Comparison of ENCODE assay signal across 12 cellular contexts in genomic region chr15:92429378-92430066, GRCh38. TPM values are rescaled to one million over a fixed set of nuclear protein-coding genes. Genes with fewer than 3 reads are reported as not detected.
A peak's percentile ranks its signal among the peaks of the same experiment; 100 is the strongest.
DNase-seq lines count a peak whose midpoint lies in the region; ATAC-seq, FAIRE-seq and TF ChIP-seq lines count a peak whose summit lies in the region.
"Had no signal": no experiment of that assay in that cellular context is flagged by ENCODE, and none has a peak within 500 bp of the region (broad histone marks: within the 10 kb centered on the region; RNA-seq: fewer than 3 reads in every experiment).

No MANE protein-coding gene starts in this region.

- FAIRE-seq in pancreas (lab: Jason Lieb, UNC) = no peak
- FAIRE-seq: colon had no signal

- TF ChIP-seq CTCF in AG04449 (IDR thresholded peaks at IDR 0.05; ENCODE audit: insufficient read depth, low read length, missing control alignments) (no peak), pancreas (IDR thresholded peaks at IDR 0.05) (no peak)

- no peak overlapping the region for H3K9ac ChIP-seq in SK-N-MC (ENCODE audit: insufficient read length)

- in situ Hi-C loops in HAP-1 (cut with MboI; ENCODE audit: low sequenced_read_pairs) = no loop called here
- in situ Hi-C loops in KBM-7 (cut with MboI; ENCODE audit: low pct_unique_long_range_greater_than_20kb, low sequenced_read_pairs) = no loop called here

- H3K4me1 Mint-ChIP-seq in activated CD8-positive, alpha-beta memory T cell treated with anti-CD3 and anti-CD28 coated beads, Interleukin-2, amount 10 ng/mL, durations not matched to agents 7 days and 5 days = no peaks in the 10 kb centered on the region

- H3K36me3 ChIP-seq in HAP-1 (replicated peaks) (peaks cover 6% of the 10 kb centered on the region; the same call in 1 of the 2 replicates), SK-N-MC (ENCODE audit: insufficient read depth, low read length) (no peaks in the 10 kb centered on the region), pancreas (no peaks in the 10 kb centered on the region)

- H3K4me1 ChIP-seq in HAP-1 = peaks cover 19% of the 10 kb centered on the region
- no peaks in the 10 kb centered on the region for H3K4me1 ChIP-seq in pancreas

- no peak for ATAC-seq in activated CD8-positive, alpha-beta memory T cell treated with anti-CD3 and anti-CD28 coated beads, Interleukin-2, amount 10 ng/mL, durations not matched to agents 7 days and 5 days
- ATAC-seq in pancreas = no peak

- peaks cover 25% of the 10 kb centered on the region for H3K27me3 Mint-ChIP-seq in activated CD8-positive, alpha-beta memory T cell treated with anti-CD3 and anti-CD28 coated beads, Interleukin-2, amount 10 ng/mL, durations not matched to agents 7 days and 5 days

- no peaks in the 10 kb centered on the region for H3K9me3 Mint-ChIP-seq in activated CD8-positive, alpha-beta memory T cell treated with anti-CD3 and anti-CD28 coated beads, Interleukin-2, amount 10 ng/mL, durations not matched to agents 7 days and 5 days (ENCODE audit: low read depth)
- H3K9me3 Mint-ChIP-seq: activated CD4-positive, alpha-beta memory T cell treated with anti-CD3 and anti-CD28 coated beads for 36 hours had no signal

- no peak overlapping the region for H3K27ac ChIP-seq in SK-N-MC
- H3K27ac ChIP-seq in pancreas = no peak overlapping the region

- 36 to 45% methylated on average over 2 of the region's 2 CpGs for WGBS in pancreas, 2 donors

- H3K36me3 Mint-ChIP-seq in activated CD8-positive, alpha-beta memory T cell treated with anti-CD3 and anti-CD28 coated beads, Interleukin-2, amount 10 ng/mL, durations not matched to agents 7 days and 5 days = no peaks in the 10 kb centered on the region
- H3K36me3 Mint-ChIP-seq: activated CD4-positive, alpha-beta memory T cell treated with anti-CD3 and anti-CD28 coated beads for 36 hours had no signal

- H3K27ac Mint-ChIP-seq in activated CD8-positive, alpha-beta memory T cell treated with anti-CD3 and anti-CD28 coated beads, Interleukin-2, amount 10 ng/mL, durations not matched to agents 7 days and 5 days = no peak overlapping the region
- H3K27ac Mint-ChIP-seq: activated CD4-positive, alpha-beta memory T cell treated with anti-CD3 and anti-CD28 coated beads for 36 hours had no signal

- no peaks in the 10 kb centered on the region for H3K9me3 ChIP-seq in HAP-1
- no peaks in the 10 kb centered on the region for H3K9me3 ChIP-seq in SK-N-MC (ENCODE audit: low read depth, low read length)
- H3K9me3 ChIP-seq in pancreas = no peaks in the 10 kb centered on the region

- H3K4me3 Mint-ChIP-seq in activated CD8-positive, alpha-beta memory T cell treated with anti-CD3 and anti-CD28 coated beads, Interleukin-2, amount 10 ng/mL, durations not matched to agents 7 days and 5 days = no peak overlapping the region
- H3K4me3 Mint-ChIP-seq: activated CD4-positive, alpha-beta memory T cell treated with anti-CD3 and anti-CD28 coated beads for 36 hours had no signal

- H3K4me3 ChIP-seq in AG04449 (ENCODE audit: low read depth, low read length) (no peak overlapping the region), HAP-1 (no peak overlapping the region), SK-N-MC (no peak overlapping the region), pancreas (no peak overlapping the region)
- H3K4me3 ChIP-seq: lung had no signal

- peak; percentile 42 for DNase-seq in AG04449 (ENCODE audit: low read depth, low spot score)
- DNase-seq in HAP-1 (ENCODE audit: low spot score in 2 of 2) = peak; percentile 56 to 71
- peak; percentile 40 for DNase-seq in SK-N-MC (ENCODE audit: low read depth, low spot score)
- peak; percentile 44 for DNase-seq in foreskin melanocyte
- no peak for DNase-seq in activated CD8-positive, alpha-beta memory T cell treated with anti-CD3 and anti-CD28 coated beads, Interleukin-2, amount 10 ng/mL, durations not matched to agents 7 days and 5 days
- DNase-seq in pancreas = no peak
- no peak for DNase-seq in activated CD8-positive, alpha-beta memory T cell treated with anti-CD3 and anti-CD28 coated beads, Interleukin-2, amount 50 U/mL, for 48 hours
- no peak for DNase-seq in KBM-7
- DNase-seq: activated CD4-positive, alpha-beta memory T cell treated with anti-CD3 and anti-CD28 coated beads for 36 hours; DMS153 had no signal

- POLR2A ChIA-PET in AG04449 (lab: Yijun Ruan, JAX) = interaction anchor here (0.6 kb wide), 1 partner anchor 8 kb away, joined by 3 read pairs; no protein-coding TSS in a partner anchor

- intact Hi-C loops in pancreas (cut with DNase I) = no loop called here

- CTCF ChIA-PET in AG04449 (lab: Yijun Ruan, JAX) = interaction anchor here (0.7 to 0.9 kb wide), 2 partner anchors 22 to 368 kb away, joined by 3 read pairs; no protein-coding TSS in a partner anchor
- CTCF ChIA-PET in activated CD8-positive, alpha-beta memory T cell treated with anti-CD3 and anti-CD28 coated beads, Interleukin-2, amount 10 ng/mL, durations not matched to agents 7 days and 5 days (lab: Charles Lee) = no interaction called here

- H3K27me3 ChIP-seq in HAP-1 (ENCODE audit: low read depth) (no peaks in the 10 kb centered on the region), pancreas (no peaks in the 10 kb centered on the region)

RNA-seq across cellular contexts. Expression of gene ST8SIA2, which starts 35.8 kb away (rescaled TPM):
- total RNA-seq in activated CD8-positive, alpha-beta memory T cell treated with anti-CD3 and anti-CD28 coated beads, Interleukin-2, amount 10 ng/mL, durations not matched to agents 7 days and 5 days = not detected
- under 1 TPM in 1 of 6 donors, not detected in 5; 0.19 TPM for total RNA-seq in pancreas
- under 1 TPM in 1 of 2 donors, not detected in 1; 0.02 TPM for polyA plus RNA-seq in pancreas
- total RNA-seq: activated CD4-positive, alpha-beta memory T cell treated with anti-CD3 and anti-CD28 coated beads for 36 hours had no signal
- polyA plus RNA-seq: lung had no signal

Comparison
In these comparisons a context has a peak if more than half of its experiments do, and no peak if none do; other contexts are left out.
1. DNase-seq: peak in AG04449 (single experiment), HAP-1 (2 of 2), SK-N-MC (single experiment) and foreskin melanocyte (single experiment); none in activated CD8-positive, alpha-beta memory T cell treated with anti-CD3 and anti-CD28 coated beads, Interleukin-2, amount 10 ng/mL, durations not matched to agents 7 days and 5 days (single experiment), pancreas (0 of 6), activated CD8-positive, alpha-beta memory T cell treated with anti-CD3 and anti-CD28 coated beads, Interleukin-2, amount 50 U/mL, for 48 hours (single experiment) and KBM-7 (single experiment).